Comparison of ENCODE assay signal across 10 cellular contexts in genomic region chr19:18763674-18764590, GRCh38. TPM values are rescaled to one million over a fixed set of nuclear protein-coding genes. Genes with fewer than 3 reads are reported as not detected.
DNase-seq lines count a peak whose midpoint lies in the region; ATAC-seq and TF ChIP-seq lines count a peak whose summit lies in the region.
"Had no signal": no experiment of that assay in that cellular context is flagged by ENCODE, and none has a peak within 500 bp of the region (broad histone marks: within the 10 kb centered on the region; RNA-seq: fewer than 3 reads in every experiment).

No MANE protein-coding gene starts in this region.

- ATAC-seq in left lung (peak; percentile 42), HG03135 (IDR thresholded peaks at IDR 0.05; ENCODE audit: unreplicated experiment) (no peak)
- ATAC-seq in activated naive CD8-positive, alpha-beta T cell treated with anti-CD3 and anti-CD28 coated beads, Interleukin-2, amount 50 U/mL, for 24 hours, result no peak

- H3K4me3 ChIP-seq in AG10803 (ENCODE audit: low read length) (no peak overlapping the region), left lung (no peak overlapping the region)

- intact Hi-C loops in left lung (cut with DNase I) (no loop called here), Calu3 (cut with micrococcal nuclease; ENCODE audit: unreplicated experiment) (no loop called here)

- BruUV-seq in Calu3 (replicated peaks; lab: Mats Ljungman, UMichigan), result no TSS peak

- no peaks in the 10 kb centered on the region for H3K27me3 Mint-ChIP-seq in activated naive CD8-positive, alpha-beta T cell treated with anti-CD3 and anti-CD28 coated beads, Interleukin-2, amount 50 U/mL, for 24 hours
- no peaks in the 10 kb centered on the region for H3K27me3 Mint-ChIP-seq in Calu3 (ENCODE audit: unreplicated experiment)

- H3K36me3 Mint-ChIP-seq in activated naive CD8-positive, alpha-beta T cell treated with anti-CD3 and anti-CD28 coated beads, Interleukin-2, amount 50 U/mL, for 24 hours (ENCODE audit: low read depth), result no peaks in the 10 kb centered on the region
- H3K36me3 Mint-ChIP-seq in Calu3 (ENCODE audit: insufficient read depth, unreplicated experiment), result no peaks in the 10 kb centered on the region

- CTCF ChIA-PET in Calu3 (lab: Charles Lee), result no interaction called here

- no peaks in the 10 kb centered on the region for H3K9me3 ChIP-seq in left lung

- H3K36me3 ChIP-seq in left lung, result no peaks in the 10 kb centered on the region

- TF ChIP-seq CTCF in AG10803 (conservative IDR thresholded peaks at IDR 0.05; ENCODE audit: low read length) (no peak), left lung (IDR thresholded peaks at IDR 0.05) (no peak), Calu3 (IDR thresholded peaks at IDR 0.05; ENCODE audit: unreplicated experiment) (no peak)

- H3K27ac Mint-ChIP-seq in activated naive CD8-positive, alpha-beta T cell treated with anti-CD3 and anti-CD28 coated beads, Interleukin-2, amount 50 U/mL, for 24 hours, result no peak overlapping the region
- no peak overlapping the region for H3K27ac Mint-ChIP-seq in Calu3 (ENCODE audit: unreplicated experiment)

- peaks cover 9 to 12% of the 10 kb centered on the region in 2 donors for H3K4me1 ChIP-seq in left lung

- DNase-seq in AG10803 (ENCODE audit: low read depth) (peak; percentile 85), HT-29 (ENCODE audit: low spot score) (peak; percentile 25), T1000 (lab: John Stamatoyannopoulos, UW) (peak; percentile 79), left lung (no peak), foreskin melanocyte (no peak), Calu3 (no peak)
- no peak for DNase-seq in activated naive CD8-positive, alpha-beta T cell treated with anti-CD3 and anti-CD28 coated beads, Interleukin-2, amount 50 U/mL, for 24 hours
- DNase-seq: activated T-cell treated with anti-CD3 and anti-CD28 coated beads, Interleukin-2, amount 50 U/mL, for 4 hours had no signal

- H3K4me3 Mint-ChIP-seq in activated naive CD8-positive, alpha-beta T cell treated with anti-CD3 and anti-CD28 coated beads, Interleukin-2, amount 50 U/mL, for 24 hours, result no peak overlapping the region
- H3K4me3 Mint-ChIP-seq in Calu3 (ENCODE audit: low read depth, unreplicated experiment), result no peak overlapping the region
- H3K4me3 Mint-ChIP-seq: activated T-cell treated with anti-CD3 and anti-CD28 coated beads, Interleukin-2, amount 50 U/mL, for 4 hours had no signal

- no peak overlapping the region for H3K27ac ChIP-seq in left lung

- no peaks in the 10 kb centered on the region for H3K27me3 ChIP-seq in left lung

- H3K4me1 Mint-ChIP-seq in activated naive CD8-positive, alpha-beta T cell treated with anti-CD3 and anti-CD28 coated beads, Interleukin-2, amount 50 U/mL, for 24 hours, result no peaks in the 10 kb centered on the region
- no peaks in the 10 kb centered on the region for H3K4me1 Mint-ChIP-seq in Calu3 (ENCODE audit: low read depth, unreplicated experiment)

- no peaks in the 10 kb centered on the region for H3K9me3 Mint-ChIP-seq in activated naive CD8-positive, alpha-beta T cell treated with anti-CD3 and anti-CD28 coated beads, Interleukin-2, amount 50 U/mL, for 24 hours
- H3K9me3 Mint-ChIP-seq in Calu3 (ENCODE audit: low read depth, unreplicated experiment), result no peaks in the 10 kb centered on the region
- H3K9me3 Mint-ChIP-seq: activated T-cell treated with anti-CD3 and anti-CD28 coated beads, Interleukin-2, amount 50 U/mL, for 4 hours had no signal

RNA-seq across cellular contexts. Expression of gene COMP, which starts 27.2 kb away (rescaled TPM):
- not detected in 2 replicates for total RNA-seq in HT-29 (2014; rRNA removed; shearing (Covaris generic))
- total RNA-seq in left lung (10 to 100 TPM in 1 of 2 donors, 1 to 10 TPM in 1; 1.9 to 47.7 TPM), Calu3 (2022) (0.12 TPM in 1 of 2 replicates, not detected in the other)
- total RNA-seq: activated T-cell treated with anti-CD3 and anti-CD28 coated beads, Interleukin-2, amount 50 U/mL, for 4 hours; endothelial cell of umbilical vein had no signal

Comparison
In these comparisons a context has a peak if more than half of its experiments do, and no peak if none do; other contexts are left out.
1. DNase-seq: peak in AG10803 (single experiment), HT-29 (single experiment) and T1000 (single experiment); none in left lung (0 of 2), activated naive CD8-positive, alpha-beta T cell treated with anti-CD3 and anti-CD28 coated beads, Interleukin-2, amount 50 U/mL, for 24 hours (single experiment), foreskin melanocyte (single experiment) and Calu3 (single experiment).